2 cellular contexts compared by ENCODE assay signal in the genomic region with DNA sequence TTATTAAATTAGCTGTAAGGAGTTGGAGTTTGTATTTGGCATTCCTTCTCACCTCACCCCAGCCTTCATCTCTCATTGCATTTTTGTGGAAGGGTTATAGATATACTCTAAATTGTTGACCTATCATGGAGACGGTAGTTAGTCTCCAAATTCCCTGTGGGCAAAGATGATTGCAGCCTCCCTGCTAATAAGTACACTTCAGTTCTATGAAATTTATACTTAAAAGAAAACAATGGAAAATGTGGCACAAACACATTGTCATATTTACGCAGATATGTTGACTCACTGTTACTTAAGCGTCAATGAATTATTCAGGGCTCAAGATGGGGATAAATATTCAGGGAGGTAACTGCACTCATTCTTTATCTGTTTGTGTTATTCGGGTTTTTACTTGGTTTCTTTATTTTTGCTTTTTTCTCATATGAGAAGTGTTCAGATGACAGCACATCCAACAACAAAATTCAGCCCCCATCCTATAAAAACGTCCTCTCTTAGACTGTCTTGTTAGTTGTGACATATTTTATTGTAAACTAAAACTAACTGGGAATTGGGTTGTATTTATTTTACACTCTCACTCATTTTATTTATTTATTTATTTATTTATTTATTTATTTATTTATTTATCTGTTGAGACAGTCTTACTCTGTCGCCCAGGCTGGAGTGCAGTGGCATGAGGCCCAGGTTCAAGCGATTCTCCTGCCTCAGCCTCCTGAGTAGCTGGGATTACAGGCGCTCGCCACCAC.
TF ChIP-seq lines count a peak whose summit lies in the region.

No MANE protein-coding gene starts in this region.

TF ChIP-seq in IMR-90, 13 proteins besides CTCF, POLR2A, EP300 and RAD21:
- TF ChIP-seq, protein P1, sequence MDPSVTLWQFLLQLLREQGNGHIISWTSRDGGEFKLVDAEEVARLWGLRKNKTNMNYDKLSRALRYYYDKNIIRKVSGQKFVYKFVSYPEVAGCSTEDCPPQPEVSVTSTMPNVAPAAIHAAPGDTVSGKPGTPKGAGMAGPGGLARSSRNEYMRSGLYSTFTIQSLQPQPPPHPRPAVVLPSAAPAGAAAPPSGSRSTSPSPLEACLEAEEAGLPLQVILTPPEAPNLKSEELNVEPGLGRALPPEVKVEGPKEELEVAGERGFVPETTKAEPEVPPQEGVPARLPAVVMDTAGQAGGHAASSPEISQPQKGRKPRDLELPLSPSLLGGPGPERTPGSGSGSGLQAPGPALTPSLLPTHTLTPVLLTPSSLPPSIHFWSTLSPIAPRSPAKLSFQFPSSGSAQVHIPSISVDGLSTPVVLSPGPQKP (IDR thresholded peaks at IDR 0.05; ENCODE audit: borderline replicate concordance, low read depth, low read length), result no peak
- TF ChIP-seq FOS (IDR thresholded peaks at IDR 0.05; ENCODE audit: low read depth, low read length) (no peak), MAZ (IDR thresholded peaks at IDR 0.05; ENCODE audit: borderline replicate concordance, low read depth, low read length) (no peak), RCOR1 (IDR thresholded peaks at IDR 0.05; ENCODE audit: insufficient replicate concordance, low read length) (no peak), NFE2L2 (IDR thresholded peaks at IDR 0.05; ENCODE audit: low read depth, low read length) (no peak), MAFK (IDR thresholded peaks at IDR 0.05; ENCODE audit: low read depth, low read length) (no peak), BHLHE40 (IDR thresholded peaks at IDR 0.05; ENCODE audit: low read depth, low read length) (no peak), CEBPB (IDR thresholded peaks at IDR 0.05; ENCODE audit: low read depth, low read length) (no peak), SMC3 (IDR thresholded peaks at IDR 0.05; ENCODE audit: low read depth, low read length) (no peak), CHD1 (IDR thresholded peaks at IDR 0.05; ENCODE audit: low read depth, low read length) (no peak), MXI1 (IDR thresholded peaks at IDR 0.05; ENCODE audit: borderline replicate concordance, low read depth, low read length) (no peak), USF2 (IDR thresholded peaks at IDR 0.05; ENCODE audit: low read depth, low read length) (no peak), RFX5 (IDR thresholded peaks at IDR 0.05; ENCODE audit: low read depth, low read length) (no peak)

TF ChIP-seq in SK-N-SH, 30 proteins besides CTCF, POLR2A, EP300 and RAD21:
- TF ChIP-seq TAF1 (IDR thresholded peaks at IDR 0.05; ENCODE audit: borderline replicate concordance, low read depth, low read length) (no peak), TEAD4 (IDR thresholded peaks at IDR 0.05; ENCODE audit: borderline replicate concordance, insufficient read depth) (no peak)
TF ChIP-seq in SK-N-SH: peak in this region for 0.
